23 cellular contexts compared by ENCODE assay signal in genomic region chr7:26593405-26593804, GRCh38.
DNase-seq lines count a peak whose midpoint lies in the region; ATAC-seq, FAIRE-seq and TF ChIP-seq lines count a peak whose summit lies in the region.
"Had no signal": no experiment of that assay in that cellular context is flagged by ENCODE, and none has a peak within 500 bp of the region (broad histone marks: within the 10 kb centered on the region; RNA-seq: fewer than 3 reads in every experiment).

No MANE protein-coding gene starts in this region.

- no peaks in the 10 kb centered on the region for H3K36me3 ChIP-seq in upper lobe of right lung
- H3K36me3 ChIP-seq: cardiac muscle cell, Peyer's patch had no signal

- H3K9me3 ChIP-seq in upper lobe of right lung = no peaks in the 10 kb centered on the region
- H3K9me3 ChIP-seq: Peyer's patch had no signal

- no peaks in the 10 kb centered on the region for H3K36me3 Mint-ChIP-seq in mesothelial cell of epicardium

- DNase-seq in DMS 273 (lab: John Stamatoyannopoulos, UW; ENCODE audit: unreplicated experiment) (peak; percentile 35), DMS 273 treated with DMSO at 0.1 percent for 48 hours (lab: John Stamatoyannopoulos, UW) (no peak), cerebellar cortex (ENCODE audit: low spot score) (peak; percentile 36), mesothelial cell of epicardium (ENCODE audit: low spot score in 2 of 2, unreplicated experiment in 2 of 2) (peak in 1 of 2 experiments; percentile 52), upper lobe of right lung (no peak), RCC 7860 (ENCODE audit: low spot score) (no peak), putamen (ENCODE audit: low spot score) (no peak)
- DNase-seq: activated CD4-positive, alpha-beta T cell treated with anti-CD3 and anti-CD28 coated beads, Interleukin-2, amount 10 ng/mL, durations not matched to agents 24 days and 14 days; activated naive CD4-positive, alpha-beta T cell treated with anti-CD3 and anti-CD28 coated beads, Interleukin-2, amount 50 U/mL, for 16 hours; NCI-H1417; NCI-H2081; occipital lobe; Peyer's patch; stimulated activated CD4-positive, alpha-beta T cell treated with anti-CD3 and anti-CD28 coated beads, Interleukin-4, amount 100 ng/mL, for 24 hours; stimulated activated naive B cell treated with anti-CD40 and anti-IgM and Interleukin-4, amounts not matched to agents 10 μg/mL and 1 μg/mL and 100 μg/mL, for 72 hours had no signal

- peaks cover 3% of the 10 kb centered on the region for H3K27me3 Mint-ChIP-seq in mesothelial cell of epicardium (ENCODE audit: low read depth)

- H3K27me3 ChIP-seq in upper lobe of right lung = no peaks in the 10 kb centered on the region
- H3K27me3 ChIP-seq: cardiac muscle cell, Peyer's patch had no signal

- no peaks in the 10 kb centered on the region for H3K9me3 Mint-ChIP-seq in mesothelial cell of epicardium
- H3K9me3 Mint-ChIP-seq: activated CD4-positive, alpha-beta T cell treated with anti-CD3 and anti-CD28 coated beads, Interleukin-2, amount 10 ng/mL, durations not matched to agents 24 days and 14 days; activated T-helper 1 cell treated with anti-CD3 and anti-CD28 coated beads, Interleukin-12 subunit alpha, Interleukin-12 subunit beta, Interleukin-2, Interleukin-4 antibody, amounts not matched to agents 30 ng/mL and 10 ng/mL and 1 ng/mL, durations not matched to agents 14 hours and 24 hours and 36 hours; stimulated activated naive B cell treated with anti-CD40 and anti-IgM and Interleukin-4, amounts not matched to agents 10 μg/mL and 1 μg/mL and 100 μg/mL, for 72 hours; T-helper 2 cell treated with Interferon-gamma antibody and Interleukin-4, amounts not matched to agents 5 μg/mL and 100 μg/mL, for 36 hours had no signal

- H3K4me1 ChIP-seq in upper lobe of right lung = peaks cover 6% of the 10 kb centered on the region
- H3K4me1 ChIP-seq: Peyer's patch had no signal

- ATAC-seq in upper lobe of right lung (peak; percentile 21), GM18505 (IDR thresholded peaks at IDR 0.05; ENCODE audit: unreplicated experiment) (no peak)
- ATAC-seq: stimulated activated naive B cell treated with anti-CD40 and anti-IgM and Interleukin-4, amounts not matched to agents 10 μg/mL and 1 μg/mL and 100 μg/mL, for 72 hours had no signal

- no peak overlapping the region for H3K27ac ChIP-seq in upper lobe of right lung
- H3K27ac ChIP-seq: 22Rv1, cardiac muscle cell, Peyer's patch had no signal

- no peak for TF ChIP-seq POLR2A in GM18505 (IDR thresholded peaks at IDR 0.05; ENCODE audit: borderline replicate concordance, extremely low read depth, insufficient read depth, insufficient read length)

- H3K4me1 Mint-ChIP-seq in mesothelial cell of epicardium = peaks cover 40% of the 10 kb centered on the region
- H3K4me1 Mint-ChIP-seq: activated CD4-positive, alpha-beta T cell treated with anti-CD3 and anti-CD28 coated beads, Interleukin-2, amount 10 ng/mL, durations not matched to agents 24 days and 14 days had no signal

- H3K4me3 ChIP-seq in upper lobe of right lung = no peak overlapping the region
- H3K4me3 ChIP-seq: cardiac muscle cell, Peyer's patch had no signal

- intact Hi-C loops in upper lobe of right lung (cut with DNase I) = no loop called here

- peak overlapping the region; percentile 4 for H3K4me3 Mint-ChIP-seq in mesothelial cell of epicardium
- H3K4me3 Mint-ChIP-seq: activated CD4-positive, alpha-beta T cell treated with anti-CD3 and anti-CD28 coated beads, Interleukin-2, amount 10 ng/mL, durations not matched to agents 24 days and 14 days; activated T-helper 1 cell treated with anti-CD3 and anti-CD28 coated beads, Interleukin-12 subunit alpha, Interleukin-12 subunit beta, Interleukin-2, Interleukin-4 antibody, amounts not matched to agents 30 ng/mL and 10 ng/mL and 1 ng/mL, durations not matched to agents 14 hours and 24 hours and 36 hours; stimulated activated naive B cell treated with anti-CD40 and anti-IgM and Interleukin-4, amounts not matched to agents 10 μg/mL and 1 μg/mL and 100 μg/mL, for 72 hours; T-helper 2 cell treated with Interferon-gamma antibody and Interleukin-4, amounts not matched to agents 5 μg/mL and 100 μg/mL, for 36 hours had no signal

- FAIRE-seq in RCC 7860 (lab: Jason Lieb, UNC) = no peak
- FAIRE-seq: G401.6, GM18507, keratinocyte had no signal

- H3K27ac Mint-ChIP-seq in mesothelial cell of epicardium = peak overlapping the region; percentile 68
- H3K27ac Mint-ChIP-seq: activated CD4-positive, alpha-beta T cell treated with anti-CD3 and anti-CD28 coated beads, Interleukin-2, amount 10 ng/mL, durations not matched to agents 24 days and 14 days; activated T-helper 1 cell treated with anti-CD3 and anti-CD28 coated beads, Interleukin-12 subunit alpha, Interleukin-12 subunit beta, Interleukin-2, Interleukin-4 antibody, amounts not matched to agents 30 ng/mL and 10 ng/mL and 1 ng/mL, durations not matched to agents 14 hours and 24 hours and 36 hours; stimulated activated naive B cell treated with anti-CD40 and anti-IgM and Interleukin-4, amounts not matched to agents 10 μg/mL and 1 μg/mL and 100 μg/mL, for 72 hours; T-helper 2 cell treated with Interferon-gamma antibody and Interleukin-4, amounts not matched to agents 5 μg/mL and 100 μg/mL, for 36 hours had no signal

- no peak for TF ChIP-seq CTCF in mesothelial cell of epicardium (IDR thresholded peaks at IDR 0.05; ENCODE audit: unreplicated experiment)
- no peak for TF ChIP-seq CTCF in upper lobe of right lung (IDR thresholded peaks at IDR 0.05)

Comparison
In these comparisons a context has a peak if more than half of its experiments do, and no peak if none do; other contexts are left out.
1. DNase-seq: peak in DMS 273 (single experiment) and cerebellar cortex (single experiment); none in DMS 273 treated with DMSO at 0.1 percent for 48 hours (single experiment), upper lobe of right lung (single experiment), RCC 7860 (single experiment) and putamen (single experiment).